Comparison of ENCODE assay signal across 8 cellular contexts in the genomic region with DNA sequence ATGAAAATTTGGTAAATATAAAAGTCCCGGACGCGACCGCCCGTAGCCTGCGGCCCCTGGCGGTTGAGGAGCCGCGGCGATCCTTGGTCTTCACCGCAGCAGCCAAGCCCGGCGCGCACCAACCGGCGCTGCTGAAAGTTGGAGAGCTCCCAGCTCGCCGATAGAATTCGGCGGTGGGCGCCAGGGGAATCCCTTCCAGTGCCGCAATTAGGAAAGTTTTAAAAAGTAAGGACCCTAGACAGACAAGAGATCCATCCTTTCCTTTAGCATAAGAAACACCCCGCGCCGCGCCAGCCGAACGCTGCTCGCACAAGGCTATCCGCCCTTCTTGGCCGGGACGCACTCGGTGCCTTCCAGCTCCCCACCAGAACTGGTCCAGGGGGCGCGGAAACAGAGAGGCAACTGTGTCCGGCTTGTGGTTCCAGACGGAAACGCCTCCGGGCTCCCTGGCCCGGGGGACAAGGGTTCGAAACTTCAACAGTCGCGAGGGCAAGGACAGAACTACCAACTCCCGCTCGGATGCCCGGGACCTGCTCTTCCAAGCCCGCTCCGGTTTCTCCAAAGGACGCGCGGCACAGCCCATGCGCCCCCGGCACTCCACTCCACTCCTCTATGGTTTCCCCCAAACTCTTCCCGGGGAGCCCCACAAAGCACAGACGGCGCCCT. TPM values are rescaled to one million over a fixed set of nuclear protein-coding genes. Genes with fewer than 3 reads are reported as not detected.
A peak's percentile ranks its signal among the peaks of the same experiment; 100 is the strongest.
DNase-seq lines count a peak whose midpoint lies in the region; ATAC-seq and TF ChIP-seq lines count a peak whose summit lies in the region.

No MANE protein-coding gene starts in this region.

- in situ Hi-C loops in GM23248 (cut with MboI): loop anchor here (25.0 kb wide), 1 partner anchor 453 kb away; no protein-coding TSS in a partner anchor

- H2AFZ ChIP-seq in GM23248: no peak overlapping the region

- no peak for TF ChIP-seq POLR2A in GM18505 (IDR thresholded peaks at IDR 0.05; ENCODE audit: borderline replicate concordance, extremely low read depth, insufficient read depth, insufficient read length)

- H3K79me2 ChIP-seq in GM23248 (ENCODE audit: insufficient read depth): no peaks in the 10 kb centered on the region

- H3K27me3 ChIP-seq in GM23248 (replicated peaks; ENCODE audit: insufficient read depth) (peaks cover 35% of the 10 kb centered on the region), ectodermal cell (ENCODE audit: control insufficient read depth, insufficient read depth, low read length, poor library complexity, severe bottlenecking) (peaks cover 72% of the 10 kb centered on the region), thoracic aorta (replicated peaks; ENCODE audit: insufficient read depth) (no peaks in the 10 kb centered on the region)

- H3K4me1 ChIP-seq in GM23248 (ENCODE audit: insufficient read depth) (no peaks in the 10 kb centered on the region), ectodermal cell (ENCODE audit: control insufficient read depth, insufficient read depth, low read length) (no peaks in the 10 kb centered on the region), thoracic aorta (ENCODE audit: control insufficient read depth in 1 of 2, low read depth in 2 of 2) (peaks cover 4 to 22% of the 10 kb centered on the region in 2 donors)

- H3K4me3 ChIP-seq in GM23248: peak overlapping the region; percentile 26
- H3K4me3 ChIP-seq in ectodermal cell (ENCODE audit: insufficient read depth, low read depth, low read length): peak overlapping the region; percentile 52
- peak overlapping the region; percentile 81 for H3K4me3 ChIP-seq in thoracic aorta

- H4K20me1 ChIP-seq in GM23248 (ENCODE audit: insufficient read depth): no peaks in the 10 kb centered on the region

- peak overlapping the region; percentile 39 for H3K4me2 ChIP-seq in GM23248 (ENCODE audit: unreplicated experiment)

- H3K9ac ChIP-seq in GM23248: no peak overlapping the region

- 2 to 3% methylated on average over 48 to 51 of the region's 56 CpGs for WGBS in GM23248 (ENCODE audit: low coverage in 1 of 2, low lambda C conversion rate in 2 of 2, missing lambda C conversion rate in 2 of 2), 2 experiments
- WGBS in ectodermal cell, 2 experiments: 1% methylated on average over 56 of the region's 56 CpGs

- TF ChIP-seq CTCF in thoracic aorta (IDR thresholded peaks at IDR 0.05): peak; percentile 51

- H3K9me2 ChIP-seq in GM23248 (ENCODE audit: insufficient read depth): no peaks in the 10 kb centered on the region

- H3F3A ChIP-seq in GM23248 (ENCODE audit: insufficient read depth): no peaks in the 10 kb centered on the region

- no peaks in the 10 kb centered on the region for H3K36me3 ChIP-seq in GM23248 (ENCODE audit: low read depth)
- no peaks in the 10 kb centered on the region for H3K36me3 ChIP-seq in ectodermal cell (ENCODE audit: control insufficient read depth, insufficient read depth, low read length)
- no peaks in the 10 kb centered on the region for H3K36me3 ChIP-seq in thoracic aorta

- ATAC-seq in thoracic aorta (ENCODE audit: insufficient number of reproducible peaks, low FRiP score, low read depth): no peak
- no peak for ATAC-seq in GM18505 (IDR thresholded peaks at IDR 0.05; ENCODE audit: unreplicated experiment)

- H3K9me3 ChIP-seq in GM23248 (ENCODE audit: low read depth) (no peaks in the 10 kb centered on the region), ectodermal cell (ENCODE audit: control insufficient read depth, low read length) (no peaks in the 10 kb centered on the region), thoracic aorta (no peaks in the 10 kb centered on the region)

- H3K27ac ChIP-seq in GM23248: no peak overlapping the region
- H3K27ac ChIP-seq in ectodermal cell (ENCODE audit: insufficient read depth, low read depth, low read length, poor library complexity, severe bottlenecking): no peak overlapping the region
- H3K27ac ChIP-seq in thoracic aorta: no peak overlapping the region

- DNase-seq in Daoy (ENCODE audit: low read depth) (peak; percentile 69), GM23248 (peak; percentile 77), RPMI8226 (peak; percentile 55), lung microvascular endothelial cell (ENCODE audit: low read depth in 2 of 2) (peak; percentile 75 to 76), thoracic aorta (ENCODE audit: low spot score) (no peak), NCI-H774 (lab: John Stamatoyannopoulos, UW) (no peak)

RNA-seq across cellular contexts. Expression of gene FAM78B, which starts 1.7 kb away (rescaled TPM):
- 0.80 and 4.0 TPM in 2 replicates for total RNA-seq in Daoy (2014; rRNA removed; shearing (Covaris generic))
- 0.43 TPM in 1 of 2 replicates, not detected in the other for total RNA-seq in GM23248 (2014; rRNA removed; shearing (Covaris generic))
- polyA plus RNA-seq in GM23248 (2016; fragmentation: Nextera tagmentation; extraction: Ambion mirVana): 0.16 TPM in 1 of 2 replicates, not detected in the other
- 0.33 TPM for polyA plus RNA-seq in ectodermal cell (2013, experiment 1 of 4)
- 0.57 TPM for polyA plus RNA-seq in ectodermal cell (2013, experiment 2 of 4)
- polyA plus RNA-seq in ectodermal cell (2013, experiment 3 of 4): 0.64 TPM
- 0.65 TPM for polyA plus RNA-seq in ectodermal cell (2013, experiment 4 of 4)
- total RNA-seq in lung microvascular endothelial cell (under 0.01 and 0.40 TPM in 2 replicates), thoracic aorta (under 1 TPM; 0.56 to 0.81 TPM)

Comparison
In these comparisons a context has a peak if more than half of its experiments do, and no peak if none do; other contexts are left out.
1. DNase-seq: peak in Daoy (single experiment), GM23248 (single experiment), RPMI8226 (single experiment) and lung microvascular endothelial cell (2 of 2); none in thoracic aorta (single experiment) and NCI-H774 (single experiment).
2. H3K4me3 ChIP-seq: peak in every context shown above with its lines; median percentile 81 in thoracic aorta; 52 in ectodermal cell; 26 in GM23248.